17 cellular contexts compared by ENCODE assay signal in the genomic region with DNA sequence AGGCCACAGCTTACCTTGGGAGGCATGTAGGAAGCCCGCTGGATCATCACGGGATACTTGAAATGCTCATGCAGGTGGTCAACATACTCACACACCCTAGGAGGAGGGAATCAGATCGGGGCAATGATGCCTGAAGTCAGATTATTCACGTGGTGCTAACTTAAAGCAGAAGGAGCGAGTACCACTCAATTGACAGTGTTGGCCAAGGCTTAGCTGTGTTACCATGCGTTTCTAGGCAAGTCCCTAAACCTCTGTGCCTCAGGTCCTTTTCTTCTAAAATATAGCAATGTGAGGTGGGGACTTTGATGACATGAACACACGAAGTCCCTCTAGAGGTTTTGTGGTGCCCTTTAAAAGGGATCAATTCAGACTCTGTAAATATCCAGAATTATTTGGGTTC.
"Had no signal": no experiment of that assay in that cellular context is flagged by ENCODE, and none has a peak within 500 bp of the region (broad histone marks: within the 10 kb centered on the region; RNA-seq: fewer than 3 reads in every experiment).

No MANE protein-coding gene starts in this region.

- H3K27ac ChIP-seq: body of pancreas, heart right ventricle, left lung, neutrophil, parathyroid adenoma, tibial artery, vagina had no signal

- H3K4me3 ChIP-seq: body of pancreas, gastroesophageal sphincter, heart right ventricle, left lung, tibial artery, vagina had no signal

- H3K4me3 Mint-ChIP-seq: activated naive CD8-positive, alpha-beta T cell treated with anti-CD3 and anti-CD28 coated beads for 36 hours; naive B cell had no signal

- H3K27me3 Mint-ChIP-seq: activated naive CD8-positive, alpha-beta T cell treated with anti-CD3 and anti-CD28 coated beads for 36 hours; naive B cell had no signal

- H3K4me1 ChIP-seq: body of pancreas, left lung, parathyroid adenoma, tibial artery, vagina had no signal

- H3K9me3 ChIP-seq: body of pancreas, gastroesophageal sphincter, heart right ventricle, left lung, neutrophil, tibial artery, vagina had no signal

- H3K27me3 ChIP-seq: body of pancreas, gastroesophageal sphincter, heart right ventricle, left lung, neutrophil, tibial artery, vagina had no signal

- H3K36me3 Mint-ChIP-seq: naive B cell had no signal

- H3K4me1 Mint-ChIP-seq: activated naive CD8-positive, alpha-beta T cell treated with anti-CD3 and anti-CD28 coated beads for 36 hours; naive B cell had no signal

- H3K9me3 Mint-ChIP-seq: activated naive CD8-positive, alpha-beta T cell treated with anti-CD3 and anti-CD28 coated beads for 36 hours had no signal

- H3K9ac ChIP-seq: parathyroid adenoma had no signal

- DNase-seq: activated gamma-delta T cell; activated naive CD8-positive, alpha-beta T cell treated with anti-CD3 and anti-CD28 coated beads for 36 hours; amygdala; body of pancreas; caudate nucleus; heart right ventricle; left lung; naive B cell; stimulated activated CD4-positive, alpha-beta T cell treated with anti-CD3 and anti-CD28 coated beads, Interleukin-12 subunit alpha, Interleukin-12 subunit beta, amount 100 ng/mL, for 4 hours; stimulated activated CD4-positive, alpha-beta T cell treated with anti-CD3 and anti-CD28 coated beads, Interleukin-2, amount 100 ng/mL, for 24 hours; T-helper 9 cell; tibial artery had no signal

- ATAC-seq: activated CD4-positive, CD25-positive, alpha-beta regulatory T cell treated with anti-CD3 and anti-CD28 coated beads, Interleukin-2, amount 50 U/mL, for 24 hours; body of pancreas; gastroesophageal sphincter; left lung had no signal
